Comparison of ENCODE assay signal across 1 cellular context in the genomic region with DNA sequence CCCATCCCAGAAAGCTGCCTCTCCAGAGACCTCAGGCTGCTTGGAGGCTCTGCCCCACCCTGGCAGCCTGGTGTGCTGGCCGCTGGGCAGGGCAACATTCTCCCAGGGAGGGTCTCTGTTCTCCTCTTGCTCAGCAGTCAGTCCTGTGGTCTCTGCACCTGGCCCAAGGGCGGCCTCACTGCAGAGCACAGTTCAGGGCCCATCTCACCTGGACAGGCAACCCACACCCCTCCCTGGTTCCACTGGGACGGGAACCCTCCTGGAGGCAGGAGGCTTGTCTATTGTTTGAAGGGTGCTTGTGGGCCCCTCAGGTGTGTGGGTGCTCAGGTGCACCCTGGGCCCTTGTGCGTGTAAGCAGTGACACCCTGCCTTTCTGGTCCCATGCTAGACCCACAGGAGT.
TF ChIP-seq lines count a peak whose summit lies in the region.

No MANE protein-coding gene starts in this region.

TF ChIP-seq in IMR-90, 13 proteins besides CTCF, POLR2A, EP300 and RAD21:
- TF ChIP-seq, protein P1, sequence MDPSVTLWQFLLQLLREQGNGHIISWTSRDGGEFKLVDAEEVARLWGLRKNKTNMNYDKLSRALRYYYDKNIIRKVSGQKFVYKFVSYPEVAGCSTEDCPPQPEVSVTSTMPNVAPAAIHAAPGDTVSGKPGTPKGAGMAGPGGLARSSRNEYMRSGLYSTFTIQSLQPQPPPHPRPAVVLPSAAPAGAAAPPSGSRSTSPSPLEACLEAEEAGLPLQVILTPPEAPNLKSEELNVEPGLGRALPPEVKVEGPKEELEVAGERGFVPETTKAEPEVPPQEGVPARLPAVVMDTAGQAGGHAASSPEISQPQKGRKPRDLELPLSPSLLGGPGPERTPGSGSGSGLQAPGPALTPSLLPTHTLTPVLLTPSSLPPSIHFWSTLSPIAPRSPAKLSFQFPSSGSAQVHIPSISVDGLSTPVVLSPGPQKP (IDR thresholded peaks at IDR 0.05; ENCODE audit: borderline replicate concordance, low read depth, low read length): no peak
- no peak for TF ChIP-seq FOS (IDR thresholded peaks at IDR 0.05; ENCODE audit: low read depth, low read length)
- no peak for TF ChIP-seq MAFK (IDR thresholded peaks at IDR 0.05; ENCODE audit: low read depth, low read length)
- no peak for TF ChIP-seq RCOR1 (IDR thresholded peaks at IDR 0.05; ENCODE audit: insufficient replicate concordance, low read length)
- TF ChIP-seq MAZ (IDR thresholded peaks at IDR 0.05; ENCODE audit: borderline replicate concordance, low read depth, low read length): no peak
- no peak for TF ChIP-seq CEBPB (IDR thresholded peaks at IDR 0.05; ENCODE audit: low read depth, low read length)
- no peak for TF ChIP-seq RFX5 (IDR thresholded peaks at IDR 0.05; ENCODE audit: low read depth, low read length)
- no peak for TF ChIP-seq BHLHE40 (IDR thresholded peaks at IDR 0.05; ENCODE audit: low read depth, low read length)
- TF ChIP-seq CHD1 (IDR thresholded peaks at IDR 0.05; ENCODE audit: low read depth, low read length): no peak
- TF ChIP-seq NFE2L2 (IDR thresholded peaks at IDR 0.05; ENCODE audit: low read depth, low read length): no peak
- TF ChIP-seq MXI1 (IDR thresholded peaks at IDR 0.05; ENCODE audit: borderline replicate concordance, low read depth, low read length): no peak
- TF ChIP-seq, protein P2, sequence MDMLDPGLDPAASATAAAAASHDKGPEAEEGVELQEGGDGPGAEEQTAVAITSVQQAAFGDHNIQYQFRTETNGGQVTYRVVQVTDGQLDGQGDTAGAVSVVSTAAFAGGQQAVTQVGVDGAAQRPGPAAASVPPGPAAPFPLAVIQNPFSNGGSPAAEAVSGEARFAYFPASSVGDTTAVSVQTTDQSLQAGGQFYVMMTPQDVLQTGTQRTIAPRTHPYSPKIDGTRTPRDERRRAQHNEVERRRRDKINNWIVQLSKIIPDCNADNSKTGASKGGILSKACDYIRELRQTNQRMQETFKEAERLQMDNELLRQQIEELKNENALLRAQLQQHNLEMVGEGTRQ (IDR thresholded peaks at IDR 0.05; ENCODE audit: low read depth, low read length): no peak
